In the genomic region with DNA sequence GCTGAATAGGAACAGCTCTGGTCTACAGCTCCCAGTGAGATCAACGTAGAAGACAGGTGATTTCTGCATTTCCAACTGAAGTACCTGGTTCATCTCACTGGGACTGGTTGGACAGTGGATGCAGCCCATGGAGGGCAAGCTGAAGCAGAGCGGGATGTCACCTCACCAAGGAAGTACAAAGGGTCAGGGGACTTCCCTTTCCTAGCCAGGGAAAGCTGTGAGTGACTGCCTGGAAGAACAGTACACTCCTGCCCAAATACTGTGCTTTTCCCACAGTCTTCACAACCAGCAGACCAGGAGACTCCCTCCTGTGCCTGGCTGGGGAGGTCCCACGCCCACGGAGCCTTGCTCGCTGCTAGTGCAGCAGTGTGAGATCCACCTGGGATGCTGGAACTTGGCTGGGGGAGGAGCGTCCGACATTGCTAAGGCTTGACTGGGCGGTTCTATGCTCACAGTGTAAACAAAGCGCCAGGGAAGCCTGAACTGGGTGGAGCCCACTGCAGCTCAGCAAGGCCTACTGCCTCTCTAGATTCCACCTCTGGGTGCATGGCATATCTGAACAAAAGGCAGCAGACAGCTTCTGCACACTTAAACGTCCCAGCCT, we compare ENCODE assay signal across 23 cellular contexts. TPM values are rescaled to one million over a fixed set of nuclear protein-coding genes. Genes with fewer than 3 reads are reported as not detected.
DNase-seq lines count a peak whose midpoint lies in the region; ATAC-seq and TF ChIP-seq lines count a peak whose summit lies in the region.
"Had no signal": no experiment of that assay in that cellular context is flagged by ENCODE, and none has a peak within 500 bp of the region (broad histone marks: within the 10 kb centered on the region; RNA-seq: fewer than 3 reads in every experiment).

No MANE protein-coding gene starts in this region.

- no peak overlapping the region for H3K27ac ChIP-seq in upper lobe of right lung
- H3K27ac ChIP-seq: BLaER1 treated with 17β-estradiol and CSF1 and Interleukin-3, amounts not matched to agents 10 nM and 100 nM; KMS-11; neural progenitor cell; psoas muscle; VCaP had no signal

- TF ChIP-seq CTCF in epithelial cell of esophagus (IDR thresholded peaks at IDR 0.05; ENCODE audit: insufficient read depth, low read depth, low read length, missing control alignments) (no peak), upper lobe of right lung (IDR thresholded peaks at IDR 0.05) (no peak)

- H3K9me3 ChIP-seq in upper lobe of right lung, result no peaks in the 10 kb centered on the region
- H3K9me3 ChIP-seq: psoas muscle had no signal

- intact Hi-C loops in upper lobe of right lung (cut with DNase I), result no loop called here

- DNase-seq in SIG-M5 treated with dmso at 0.1 percent for 504 hours (lab: John Stamatoyannopoulos, UW; ENCODE audit: unreplicated experiment) (peak; percentile 49), SIG-M5 (lab: John Stamatoyannopoulos, UW) (no peak), NCI-H2107 (lab: John Stamatoyannopoulos, UW) (peak; percentile 58), epithelial cell of esophagus (ENCODE audit: low read depth) (peak; percentile 64), upper lobe of right lung (peak; percentile 63), SKM-1 (lab: John Stamatoyannopoulos, UW; ENCODE audit: unreplicated experiment) (no peak), NCI-H2029 (lab: John Stamatoyannopoulos, UW) (no peak), NCI-H1436 (lab: John Stamatoyannopoulos, UW) (no peak)
- DNase-seq: activated CD4-positive, alpha-beta T cell treated with anti-CD3 and anti-CD28 coated beads, Interleukin-2, amount 50 U/mL, for 48 hours; activated T-cell treated with anti-CD3 and anti-CD28 coated beads for 4 hours; central memory CD4-positive, alpha-beta T cell; DMS79 treated with DMSO at 0.1 percent for 48 hours; HFFc6; NCI-H1092 treated with DMSO at 0.1 percent for 48 hours; NK-92 treated with Interleukin-12 subunit alpha and Interleukin-12 subunit beta, amount 100 ng/mL, for 24 hours; psoas muscle; stimulated activated CD4-positive, alpha-beta T cell treated with anti-CD3 and anti-CD28 coated beads, Interleukin-4, amount 100 ng/mL, for 4 hours had no signal

- peak; percentile 71 for ATAC-seq in upper lobe of right lung
- ATAC-seq: psoas muscle had no signal

- no peaks in the 10 kb centered on the region for H3K4me1 ChIP-seq in upper lobe of right lung
- H3K4me1 ChIP-seq: BLaER1 treated with 17β-estradiol and CSF1 and Interleukin-3, amounts not matched to agents 10 nM and 100 nM; neural progenitor cell; psoas muscle had no signal

- H3K36me3 ChIP-seq in upper lobe of right lung, result no peaks in the 10 kb centered on the region
- H3K36me3 ChIP-seq: BLaER1 treated with 17β-estradiol and CSF1 and Interleukin-3, amounts not matched to agents 10 nM and 100 nM; neural progenitor cell had no signal

- no peaks in the 10 kb centered on the region for H3K27me3 ChIP-seq in upper lobe of right lung
- H3K27me3 ChIP-seq: BLaER1 treated with 17β-estradiol and CSF1 and Interleukin-3, amounts not matched to agents 10 nM and 100 nM; neural progenitor cell had no signal

- H3K4me3 ChIP-seq in epithelial cell of esophagus (ENCODE audit: low read length), result no peak overlapping the region
- no peak overlapping the region for H3K4me3 ChIP-seq in upper lobe of right lung
- H3K4me3 ChIP-seq: BLaER1 treated with 17β-estradiol and CSF1 and Interleukin-3, amounts not matched to agents 10 nM and 100 nM; neural progenitor cell; psoas muscle; smooth muscle cell had no signal

RNA-seq across cellular contexts. Expression of gene CR1L, which starts 14.7 kb away (rescaled TPM):
- not detected for total RNA-seq in upper lobe of right lung
- total RNA-seq: HFFc6, psoas muscle, smooth muscle cell, ureter had no signal

Comparison
In these comparisons a context has a peak if more than half of its experiments do, and no peak if none do; other contexts are left out.
1. DNase-seq: peak in SIG-M5 treated with dmso at 0.1 percent for 504 hours (single experiment), NCI-H2107 (single experiment), epithelial cell of esophagus (single experiment) and upper lobe of right lung (single experiment); none in SIG-M5 (single experiment), SKM-1 (single experiment), NCI-H2029 (single experiment) and NCI-H1436 (single experiment).